In the genomic region with DNA sequence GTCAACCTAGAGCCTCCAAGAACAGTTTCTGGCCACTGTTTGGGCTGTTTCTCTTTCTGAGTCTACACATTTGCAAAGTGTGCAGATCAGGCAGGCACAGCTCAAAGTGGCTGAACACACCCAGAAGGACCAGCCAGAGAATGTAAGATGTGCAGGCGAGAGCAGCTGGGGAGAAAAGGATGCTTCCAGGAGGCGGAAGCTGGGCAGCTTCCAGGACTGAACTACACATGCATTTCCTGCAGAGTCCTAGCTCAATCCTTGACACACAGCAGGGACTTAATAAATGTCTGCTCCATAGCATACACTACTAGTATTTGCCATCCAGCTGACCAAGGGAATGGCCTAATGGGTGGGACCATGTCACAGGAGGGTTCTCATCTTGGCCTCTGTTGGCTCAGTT, we compare ENCODE assay signal across 15 cellular contexts.
"Had no signal": no experiment of that assay in that cellular context is flagged by ENCODE, and none has a peak within 500 bp of the region (broad histone marks: within the 10 kb centered on the region; RNA-seq: fewer than 3 reads in every experiment).

No MANE protein-coding gene starts in this region.

- H3K27me3 Mint-ChIP-seq: type B pancreatic cell had no signal

- H3K36me3 Mint-ChIP-seq: activated CD4-positive, alpha-beta memory T cell treated with anti-CD3 and anti-CD28 coated beads for 36 hours had no signal

- H3K9me3 Mint-ChIP-seq: activated CD4-positive, alpha-beta memory T cell treated with anti-CD3 and anti-CD28 coated beads for 36 hours; activated naive CD4-positive, alpha-beta T cell treated with anti-CD3 and anti-CD28 coated beads for 36 hours; activated T-helper 17 cell treated with anti-CD3 and anti-CD28 coated beads, Interleukin-2, amount 50 U/mL, for 72 hours; stimulated activated naive CD8-positive, alpha-beta T cell treated with anti-CD3 and anti-CD28 coated beads, Interleukin-15, amount 100 ng/mL, for 72 hours; type B pancreatic cell had no signal

- H3K4me1 Mint-ChIP-seq: activated CD4-positive, alpha-beta T cell treated with anti-CD3 and anti-CD28 coated beads for 36 hours; activated T-helper 17 cell treated with anti-CD3 and anti-CD28 coated beads, Interleukin-2, amount 50 U/mL, for 72 hours; stimulated activated naive CD8-positive, alpha-beta T cell treated with anti-CD3 and anti-CD28 coated beads, Interleukin-15, amount 100 ng/mL, for 72 hours; T-helper 17 cell had no signal

- H2AFZ ChIP-seq: parathyroid adenoma had no signal

- H3K4me3 Mint-ChIP-seq: activated CD4-positive, alpha-beta memory T cell treated with anti-CD3 and anti-CD28 coated beads for 36 hours; activated CD4-positive, alpha-beta T cell treated with anti-CD3 and anti-CD28 coated beads for 36 hours; activated naive CD4-positive, alpha-beta T cell treated with anti-CD3 and anti-CD28 coated beads for 36 hours; activated T-helper 17 cell treated with anti-CD3 and anti-CD28 coated beads, Interleukin-2, amount 50 U/mL, for 72 hours; stimulated activated naive CD8-positive, alpha-beta T cell treated with anti-CD3 and anti-CD28 coated beads, Interleukin-15, amount 100 ng/mL, for 72 hours; T-helper 17 cell; type B pancreatic cell had no signal

- ATAC-seq: activated CD4-positive, alpha-beta T cell treated with anti-CD3 and anti-CD28 coated beads for 36 hours; activated T-helper 17 cell treated with anti-CD3 and anti-CD28 coated beads, Interleukin-2, amount 50 U/mL, for 72 hours; esophagus mucosa; lower lobe of right lung; stimulated activated naive CD8-positive, alpha-beta T cell treated with anti-CD3 and anti-CD28 coated beads, Interleukin-15, amount 100 ng/mL, for 72 hours; T-helper 17 cell had no signal

- DNase-seq: activated CD4-positive, alpha-beta memory T cell treated with anti-CD3 and anti-CD28 coated beads for 36 hours; activated CD4-positive, alpha-beta T cell treated with anti-CD3 and anti-CD28 coated beads for 36 hours; activated naive CD4-positive, alpha-beta T cell treated with anti-CD3 and anti-CD28 coated beads for 36 hours; activated T-cell treated with anti-CD3 and anti-CD28 coated beads for 4 hours; effector CD4-positive, alpha-beta T cell; islet precursor cell; left colon; lower lobe of right lung; stimulated activated naive CD8-positive, alpha-beta T cell treated with anti-CD3 and anti-CD28 coated beads, Interleukin-15, amount 100 ng/mL, for 72 hours; T-helper 17 cell; WERI-Rb-1 had no signal

- H3K4me3 ChIP-seq: lower lobe of right lung had no signal

- H3K9me3 ChIP-seq: lower lobe of right lung had no signal

- H3K9ac ChIP-seq: parathyroid adenoma had no signal

- H3K27ac ChIP-seq: lower lobe of right lung, parathyroid adenoma, WERI-Rb-1 had no signal

- H3K27ac Mint-ChIP-seq: activated CD4-positive, alpha-beta memory T cell treated with anti-CD3 and anti-CD28 coated beads for 36 hours; activated CD4-positive, alpha-beta T cell treated with anti-CD3 and anti-CD28 coated beads for 36 hours; activated naive CD4-positive, alpha-beta T cell treated with anti-CD3 and anti-CD28 coated beads for 36 hours; activated T-helper 17 cell treated with anti-CD3 and anti-CD28 coated beads, Interleukin-2, amount 50 U/mL, for 72 hours; stimulated activated naive CD8-positive, alpha-beta T cell treated with anti-CD3 and anti-CD28 coated beads, Interleukin-15, amount 100 ng/mL, for 72 hours; T-helper 17 cell; type B pancreatic cell had no signal
